Comparison of ENCODE assay signal across 1 cellular context in the genomic region with DNA sequence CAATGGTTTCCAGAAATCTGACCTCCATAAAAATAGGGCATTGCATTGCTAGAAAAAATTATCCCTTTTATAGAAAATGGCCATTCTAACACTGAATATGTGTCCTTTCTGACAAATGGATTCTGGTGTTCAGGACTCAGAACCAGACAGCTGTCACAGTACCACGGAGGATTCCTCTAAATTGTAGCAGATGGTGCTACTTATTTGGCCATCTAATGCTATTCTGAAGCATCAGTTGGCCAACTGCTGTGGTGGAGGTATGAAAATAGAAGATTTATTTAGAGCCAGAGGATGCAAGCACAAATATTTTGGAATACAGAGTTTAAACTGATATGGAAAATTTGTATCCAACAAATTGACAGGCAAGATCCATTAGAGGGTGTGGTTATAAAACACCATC.
TF ChIP-seq lines count a peak whose summit lies in the region.

No MANE protein-coding gene starts in this region.

TF ChIP-seq in H1, 55 proteins besides CTCF, POLR2A, EP300 and RAD21:
- TF ChIP-seq, protein P1, sequence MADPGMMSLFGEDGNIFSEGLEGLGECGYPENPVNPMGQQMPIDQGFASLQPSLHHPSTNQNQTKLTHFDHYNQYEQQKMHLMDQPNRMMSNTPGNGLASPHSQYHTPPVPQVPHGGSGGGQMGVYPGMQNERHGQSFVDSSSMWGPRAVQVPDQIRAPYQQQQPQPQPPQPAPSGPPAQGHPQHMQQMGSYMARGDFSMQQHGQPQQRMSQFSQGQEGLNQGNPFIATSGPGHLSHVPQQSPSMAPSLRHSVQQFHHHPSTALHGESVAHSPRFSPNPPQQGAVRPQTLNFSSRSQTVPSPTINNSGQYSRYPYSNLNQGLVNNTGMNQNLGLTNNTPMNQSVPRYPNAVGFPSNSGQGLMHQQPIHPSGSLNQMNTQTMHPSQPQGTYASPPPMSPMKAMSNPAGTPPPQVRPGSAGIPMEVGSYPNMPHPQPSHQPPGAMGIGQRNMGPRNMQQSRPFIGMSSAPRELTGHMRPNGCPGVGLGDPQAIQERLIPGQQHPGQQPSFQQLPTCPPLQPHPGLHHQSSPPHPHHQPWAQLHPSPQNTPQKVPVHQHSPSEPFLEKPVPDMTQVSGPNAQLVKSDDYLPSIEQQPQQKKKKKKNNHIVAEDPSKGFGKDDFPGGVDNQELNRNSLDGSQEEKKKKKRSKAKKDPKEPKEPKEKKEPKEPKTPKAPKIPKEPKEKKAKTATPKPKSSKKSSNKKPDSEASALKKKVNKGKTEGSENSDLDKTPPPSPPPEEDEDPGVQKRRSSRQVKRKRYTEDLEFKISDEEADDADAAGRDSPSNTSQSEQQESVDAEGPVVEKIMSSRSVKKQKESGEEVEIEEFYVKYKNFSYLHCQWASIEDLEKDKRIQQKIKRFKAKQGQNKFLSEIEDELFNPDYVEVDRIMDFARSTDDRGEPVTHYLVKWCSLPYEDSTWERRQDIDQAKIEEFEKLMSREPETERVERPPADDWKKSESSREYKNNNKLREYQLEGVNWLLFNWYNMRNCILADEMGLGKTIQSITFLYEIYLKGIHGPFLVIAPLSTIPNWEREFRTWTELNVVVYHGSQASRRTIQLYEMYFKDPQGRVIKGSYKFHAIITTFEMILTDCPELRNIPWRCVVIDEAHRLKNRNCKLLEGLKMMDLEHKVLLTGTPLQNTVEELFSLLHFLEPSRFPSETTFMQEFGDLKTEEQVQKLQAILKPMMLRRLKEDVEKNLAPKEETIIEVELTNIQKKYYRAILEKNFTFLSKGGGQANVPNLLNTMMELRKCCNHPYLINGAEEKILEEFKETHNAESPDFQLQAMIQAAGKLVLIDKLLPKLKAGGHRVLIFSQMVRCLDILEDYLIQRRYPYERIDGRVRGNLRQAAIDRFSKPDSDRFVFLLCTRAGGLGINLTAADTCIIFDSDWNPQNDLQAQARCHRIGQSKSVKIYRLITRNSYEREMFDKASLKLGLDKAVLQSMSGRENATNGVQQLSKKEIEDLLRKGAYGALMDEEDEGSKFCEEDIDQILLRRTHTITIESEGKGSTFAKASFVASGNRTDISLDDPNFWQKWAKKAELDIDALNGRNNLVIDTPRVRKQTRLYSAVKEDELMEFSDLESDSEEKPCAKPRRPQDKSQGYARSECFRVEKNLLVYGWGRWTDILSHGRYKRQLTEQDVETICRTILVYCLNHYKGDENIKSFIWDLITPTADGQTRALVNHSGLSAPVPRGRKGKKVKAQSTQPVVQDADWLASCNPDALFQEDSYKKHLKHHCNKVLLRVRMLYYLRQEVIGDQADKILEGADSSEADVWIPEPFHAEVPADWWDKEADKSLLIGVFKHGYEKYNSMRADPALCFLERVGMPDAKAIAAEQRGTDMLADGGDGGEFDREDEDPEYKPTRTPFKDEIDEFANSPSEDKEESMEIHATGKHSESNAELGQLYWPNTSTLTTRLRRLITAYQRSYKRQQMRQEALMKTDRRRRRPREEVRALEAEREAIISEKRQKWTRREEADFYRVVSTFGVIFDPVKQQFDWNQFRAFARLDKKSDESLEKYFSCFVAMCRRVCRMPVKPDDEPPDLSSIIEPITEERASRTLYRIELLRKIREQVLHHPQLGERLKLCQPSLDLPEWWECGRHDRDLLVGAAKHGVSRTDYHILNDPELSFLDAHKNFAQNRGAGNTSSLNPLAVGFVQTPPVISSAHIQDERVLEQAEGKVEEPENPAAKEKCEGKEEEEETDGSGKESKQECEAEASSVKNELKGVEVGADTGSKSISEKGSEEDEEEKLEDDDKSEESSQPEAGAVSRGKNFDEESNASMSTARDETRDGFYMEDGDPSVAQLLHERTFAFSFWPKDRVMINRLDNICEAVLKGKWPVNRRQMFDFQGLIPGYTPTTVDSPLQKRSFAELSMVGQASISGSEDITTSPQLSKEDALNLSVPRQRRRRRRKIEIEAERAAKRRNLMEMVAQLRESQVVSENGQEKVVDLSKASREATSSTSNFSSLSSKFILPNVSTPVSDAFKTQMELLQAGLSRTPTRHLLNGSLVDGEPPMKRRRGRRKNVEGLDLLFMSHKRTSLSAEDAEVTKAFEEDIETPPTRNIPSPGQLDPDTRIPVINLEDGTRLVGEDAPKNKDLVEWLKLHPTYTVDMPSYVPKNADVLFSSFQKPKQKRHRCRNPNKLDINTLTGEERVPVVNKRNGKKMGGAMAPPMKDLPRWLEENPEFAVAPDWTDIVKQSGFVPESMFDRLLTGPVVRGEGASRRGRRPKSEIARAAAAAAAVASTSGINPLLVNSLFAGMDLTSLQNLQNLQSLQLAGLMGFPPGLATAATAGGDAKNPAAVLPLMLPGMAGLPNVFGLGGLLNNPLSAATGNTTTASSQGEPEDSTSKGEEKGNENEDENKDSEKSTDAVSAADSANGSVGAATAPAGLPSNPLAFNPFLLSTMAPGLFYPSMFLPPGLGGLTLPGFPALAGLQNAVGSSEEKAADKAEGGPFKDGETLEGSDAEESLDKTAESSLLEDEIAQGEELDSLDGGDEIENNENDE (IDR thresholded peaks at IDR 0.05; ENCODE audit: insufficient replicate concordance, low read length): no peak
- no peak for TF ChIP-seq GTF2F1 (IDR thresholded peaks at IDR 0.05; ENCODE audit: borderline replicate concordance, low read depth, low read length)
- no peak for TF ChIP-seq TAF1 (IDR thresholded peaks at IDR 0.05; ENCODE audit: low read depth, low read length)
- TF ChIP-seq TAF7 (optimal IDR thresholded peaks at IDR 0.05; ENCODE audit: borderline replicate concordance, low read depth, low read length): no peak
- TF ChIP-seq EGR1 (IDR thresholded peaks at IDR 0.05; ENCODE audit: borderline replicate concordance, low read depth, low read length): no peak
- TF ChIP-seq RXRA (IDR thresholded peaks at IDR 0.05; ENCODE audit: insufficient read depth, low read depth, low read length): no peak
- no peak for TF ChIP-seq ZNF274 (IDR thresholded peaks at IDR 0.05; ENCODE audit: borderline replicate concordance, extremely low read depth, low read length)
- TF ChIP-seq YY1 (IDR thresholded peaks at IDR 0.05; ENCODE audit: low read depth, low read length): no peak
- TF ChIP-seq RFX5 (IDR thresholded peaks at IDR 0.05; ENCODE audit: borderline replicate concordance, low read depth, low read length): no peak
- TF ChIP-seq RNF2 (IDR thresholded peaks at IDR 0.05; ENCODE audit: borderline replicate concordance, low read depth, low read length, missing control alignments, poor library complexity, severe bottlenecking): no peak
- TF ChIP-seq CEBPB (IDR thresholded peaks at IDR 0.05; ENCODE audit: low read depth, low read length): no peak
- TF ChIP-seq, protein P2, sequence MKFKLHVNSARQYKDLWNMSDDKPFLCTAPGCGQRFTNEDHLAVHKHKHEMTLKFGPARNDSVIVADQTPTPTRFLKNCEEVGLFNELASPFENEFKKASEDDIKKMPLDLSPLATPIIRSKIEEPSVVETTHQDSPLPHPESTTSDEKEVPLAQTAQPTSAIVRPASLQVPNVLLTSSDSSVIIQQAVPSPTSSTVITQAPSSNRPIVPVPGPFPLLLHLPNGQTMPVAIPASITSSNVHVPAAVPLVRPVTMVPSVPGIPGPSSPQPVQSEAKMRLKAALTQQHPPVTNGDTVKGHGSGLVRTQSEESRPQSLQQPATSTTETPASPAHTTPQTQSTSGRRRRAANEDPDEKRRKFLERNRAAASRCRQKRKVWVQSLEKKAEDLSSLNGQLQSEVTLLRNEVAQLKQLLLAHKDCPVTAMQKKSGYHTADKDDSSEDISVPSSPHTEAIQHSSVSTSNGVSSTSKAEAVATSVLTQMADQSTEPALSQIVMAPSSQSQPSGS (IDR thresholded peaks at IDR 0.05; ENCODE audit: low read length): no peak
- no peak for TF ChIP-seq POU5F1 (IDR thresholded peaks at IDR 0.05; ENCODE audit: low read depth, low read length)
- TF ChIP-seq SAP30 (IDR thresholded peaks at IDR 0.05; ENCODE audit: insufficient read depth, insufficient replicate concordance, low read length): no peak
- TF ChIP-seq, protein P3, sequence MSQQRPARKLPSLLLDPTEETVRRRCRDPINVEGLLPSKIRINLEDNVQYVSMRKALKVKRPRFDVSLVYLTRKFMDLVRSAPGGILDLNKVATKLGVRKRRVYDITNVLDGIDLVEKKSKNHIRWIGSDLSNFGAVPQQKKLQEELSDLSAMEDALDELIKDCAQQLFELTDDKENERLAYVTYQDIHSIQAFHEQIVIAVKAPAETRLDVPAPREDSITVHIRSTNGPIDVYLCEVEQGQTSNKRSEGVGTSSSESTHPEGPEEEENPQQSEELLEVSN (IDR thresholded peaks at IDR 0.05): no peak
- TF ChIP-seq TBP (IDR thresholded peaks at IDR 0.05; ENCODE audit: low read depth, low read length): no peak
